25 cellular contexts compared by ENCODE assay signal in genomic region chr11:32931605-32932004, GRCh38. TPM values are rescaled to one million over a fixed set of nuclear protein-coding genes. Genes with fewer than 3 reads are reported as not detected.
A peak's percentile ranks its signal among the peaks of the same experiment; 100 is the strongest.
DNase-seq lines count a peak whose midpoint lies in the region; ATAC-seq and TF ChIP-seq lines count a peak whose summit lies in the region.
"Had no signal": no experiment of that assay in that cellular context is flagged by ENCODE, and none has a peak within 500 bp of the region (broad histone marks: within the 10 kb centered on the region; RNA-seq: fewer than 3 reads in every experiment).

No MANE protein-coding gene starts in this region.

- DNase-seq in G401 (ENCODE audit: low spot score) (peak; percentile 10), NCI-H226 (peak; percentile 15), dermis blood vessel endothelial cell (peak; percentile 8), nephron progenitor cell (no peak), NCI-H524 treated with DMSO at 0.1 percent for 48 hours (lab: John Stamatoyannopoulos, UW) (no peak), DMS153 treated with DMSO at 0.1 percent for 48 hours (lab: John Stamatoyannopoulos, UW; ENCODE audit: unreplicated experiment) (no peak), OCI-M2 (lab: John Stamatoyannopoulos, UW; ENCODE audit: unreplicated experiment) (no peak)
- no peak for DNase-seq in effector memory CD8-positive, alpha-beta T cell
- DNase-seq: CD4-positive, CD25-positive, alpha-beta regulatory T cell; EL; GF-D8; Karpas-422; NCI-H1092; NCI-H1417 treated with DMSO at 0.1 percent for 48 hours; NCI-H187; NCI-H2081 treated with DMSO at 0.1 percent for 48 hours; NCI-H2171; NCI-H345; NCI-H524; NCI-H774; PC-3; SJCRH30 had no signal

- no peak for TF ChIP-seq CTCF in nephron progenitor cell (IDR thresholded peaks at IDR 0.05)

- in situ Hi-C loops in G401 (cut with HindIII; ENCODE audit: low sequenced_read_pairs) = no loop called here

- H3K27ac Mint-ChIP-seq in nephron progenitor cell = peak overlapping the region; percentile 65
- H3K27ac Mint-ChIP-seq in effector memory CD8-positive, alpha-beta T cell = no peak overlapping the region
- H3K27ac Mint-ChIP-seq: CD4-positive, CD25-positive, alpha-beta regulatory T cell had no signal

- no peak for ATAC-seq in effector memory CD8-positive, alpha-beta T cell (replicated peaks)
- ATAC-seq: HCT116, PC-3, Right ventricle myocardium inferior, SK-N-SH treated with all-trans-retinoic acid at 6 μM for 48 hours had no signal

- H3K9me3 Mint-ChIP-seq in nephron progenitor cell = no peaks in the 10 kb centered on the region
- H3K9me3 Mint-ChIP-seq in effector memory CD8-positive, alpha-beta T cell = no peaks in the 10 kb centered on the region

- H3K4me1 Mint-ChIP-seq in nephron progenitor cell = no peaks in the 10 kb centered on the region
- peaks cover 0 to 2% of the 10 kb centered on the region in 2 donors for H3K4me1 Mint-ChIP-seq in effector memory CD8-positive, alpha-beta T cell (ENCODE audit: low read depth in 2 of 2)

- peaks cover 3% of the 10 kb centered on the region for H3K27me3 Mint-ChIP-seq in nephron progenitor cell (ENCODE audit: low read depth, poor library complexity)
- H3K27me3 Mint-ChIP-seq in effector memory CD8-positive, alpha-beta T cell = no peaks in the 10 kb centered on the region
- H3K27me3 Mint-ChIP-seq: CD4-positive, CD25-positive, alpha-beta regulatory T cell had no signal

- H3K36me3 Mint-ChIP-seq in nephron progenitor cell (ENCODE audit: low read depth) = peaks cover 69% of the 10 kb centered on the region
- peaks cover 11% of the 10 kb centered on the region for H3K36me3 Mint-ChIP-seq in effector memory CD8-positive, alpha-beta T cell (ENCODE audit: insufficient read depth)

- no peak overlapping the region for H3K4me3 Mint-ChIP-seq in nephron progenitor cell
- no peak overlapping the region for H3K4me3 Mint-ChIP-seq in effector memory CD8-positive, alpha-beta T cell
- H3K4me3 Mint-ChIP-seq: CD4-positive, CD25-positive, alpha-beta regulatory T cell had no signal

RNA-seq across cellular contexts. Expression of gene QSER1, which starts 39.0 kb away (rescaled TPM):
- 10.6 and 16.6 TPM in 2 replicates for total RNA-seq in G401 (2014; rRNA removed; shearing (Covaris generic))
- total RNA-seq in dermis blood vessel endothelial cell = 16.7 and 28.6 TPM in 2 replicates

Comparison
In these comparisons a context has a peak if more than half of its experiments do, and no peak if none do; other contexts are left out.
1. DNase-seq: peak in G401 (single experiment), NCI-H226 (single experiment) and dermis blood vessel endothelial cell (single experiment); none in nephron progenitor cell (single experiment), NCI-H524 treated with DMSO at 0.1 percent for 48 hours (single experiment), DMS153 treated with DMSO at 0.1 percent for 48 hours (single experiment), effector memory CD8-positive, alpha-beta T cell (0 of 3) and OCI-M2 (single experiment).